ENCODE assay signal across 8 cellular contexts in genomic region chr2:61853086-61853847, GRCh38. TPM values are rescaled to one million over a fixed set of nuclear protein-coding genes. Genes with fewer than 3 reads are reported as not detected.
DNase-seq lines count a peak whose midpoint lies in the region; ATAC-seq, FAIRE-seq and TF ChIP-seq lines count a peak whose summit lies in the region.

No MANE protein-coding gene starts in this region.

- no peaks in the 10 kb centered on the region for H3K9me3 ChIP-seq in T-helper 17 cell (ENCODE audit: control insufficient read depth, low read length, poor library complexity, severe bottlenecking)

- intact Hi-C loops in natural killer cell (cut with micrococcal nuclease), result loop anchor here (10.0 kb wide), 1 partner anchor 318 kb away; the partner anchor contains the start of gene XPO1

- FAIRE-seq in H54 (lab: Jason Lieb, UNC), result peak; percentile 48

- H3K4me3 Mint-ChIP-seq in T-helper 17 cell (peak overlapping the region; percentile 99), natural killer cell (peak overlapping the region; percentile 99)

- no peaks in the 10 kb centered on the region for H3K27me3 Mint-ChIP-seq in T-helper 17 cell
- H3K27me3 Mint-ChIP-seq in natural killer cell (ENCODE audit: low read depth in 2 of 2), result no peaks in the 10 kb centered on the region

- peak; percentile 12 for ATAC-seq in T-helper 17 cell
- peak; percentile 50 to 66 (median 50) for ATAC-seq in natural killer cell

- TF ChIP-seq CTCF in natural killer cell (IDR thresholded peaks at IDR 0.05), result no peak

- H3K36me3 Mint-ChIP-seq in T-helper 17 cell (ENCODE audit: low read depth) (no peaks in the 10 kb centered on the region), natural killer cell (no peaks in the 10 kb centered on the region)

- H3K27ac Mint-ChIP-seq in T-helper 17 cell (peak overlapping the region; percentile 96), natural killer cell (peak overlapping the region; percentile 88 to 89)

- H3K9me3 Mint-ChIP-seq in natural killer cell, result no peaks in the 10 kb centered on the region

- H3K4me1 Mint-ChIP-seq in T-helper 17 cell (peaks cover 15% of the 10 kb centered on the region), natural killer cell (peaks cover 18 to 25% of the 10 kb centered on the region in 2 donors)

- DNase-seq in stimulated activated CD4-positive, alpha-beta T cell treated with anti-CD3 and anti-CD28 coated beads, Interleukin-1b, Interleukin-23, amount 100 ng/mL, for 48 hours, result peak; percentile 51
- no peak for DNase-seq in stimulated activated CD4-positive, alpha-beta T cell treated with anti-CD3 and anti-CD28 coated beads, Interleukin-12 subunit alpha, Interleukin-12 subunit beta, amount 100 ng/mL, for 4 hours
- DNase-seq in H54 (ENCODE audit: insufficient read length, low spot score), result peak; percentile 79
- DNase-seq in KG1 (lab: John Stamatoyannopoulos, UW), result peak; percentile 59
- DNase-seq in T-helper 17 cell, result no peak
- DNase-seq in fibroblast of gingiva (ENCODE audit: low read depth), result peak; percentile 48
- no peak for DNase-seq in natural killer cell
- no peak for DNase-seq in T-helper 9 cell

- no peak for TF ChIP-seq POLR2A in H54 (IDR thresholded peaks at IDR 0.05; ENCODE audit: low read depth, low read length)

RNA-seq across cellular contexts. Expression of gene FAM161A, which starts 0.6 kb away (rescaled TPM):
- total RNA-seq in T-helper 17 cell (1 to 10 TPM; 1.5 to 2.1 TPM), natural killer cell (1 to 10 TPM in 1 of 3 donors, under 1 TPM in 2; 0.68 to 1.1 (median 0.88) TPM)

RNA-seq across cellular contexts. Expression of gene CCT4, which starts 35.2 kb away (rescaled TPM):
- 10 to 100 TPM; 82.7 to 96.6 TPM for total RNA-seq in T-helper 17 cell
- total RNA-seq in natural killer cell, result 100 to 1,000 TPM in 1 of 3 donors, 10 to 100 TPM in 2; 79.4 to 108 (median 84.5) TPM

RNA-seq across cellular contexts. Expression of gene COMMD1, which starts 52.2 kb away (rescaled TPM):
- total RNA-seq in T-helper 17 cell, result 10 to 100 TPM; 21.5 to 23.8 TPM
- total RNA-seq in natural killer cell, result 10 to 100 TPM; 24.3 to 36.7 (median 27.2) TPM

Comparison
In these comparisons a context has a peak if more than half of its experiments do, and no peak if none do; other contexts are left out.
1. DNase-seq: peak in stimulated activated CD4-positive, alpha-beta T cell treated with anti-CD3 and anti-CD28 coated beads, Interleukin-1b, Interleukin-23, amount 100 ng/mL, for 48 hours (single experiment), H54 (single experiment), KG1 (single experiment) and fibroblast of gingiva (single experiment); none in stimulated activated CD4-positive, alpha-beta T cell treated with anti-CD3 and anti-CD28 coated beads, Interleukin-12 subunit alpha, Interleukin-12 subunit beta, amount 100 ng/mL, for 4 hours (single experiment), T-helper 17 cell (0 of 3), natural killer cell (single experiment) and T-helper 9 cell (single experiment).